Comparison of ENCODE assay signal across 18 cellular contexts in the genomic region with DNA sequence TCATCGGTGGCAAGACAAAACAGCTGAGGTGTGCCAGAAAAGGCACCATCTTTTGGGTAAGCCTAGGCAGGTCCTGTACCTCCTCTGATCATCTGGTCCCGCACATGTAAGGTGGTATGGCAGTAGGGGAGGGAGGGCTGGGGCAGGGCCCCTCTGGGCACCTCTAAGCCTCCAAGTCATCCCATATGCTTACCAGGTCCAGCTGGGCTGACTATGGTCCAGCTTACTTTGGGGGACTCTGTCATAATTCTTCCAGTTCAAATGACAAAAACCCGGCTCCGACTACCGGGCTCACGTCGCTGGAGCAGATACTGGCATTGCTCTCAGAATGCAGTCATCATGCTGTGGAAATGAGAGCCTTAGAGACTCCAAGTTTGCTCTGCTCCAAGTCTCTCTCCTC. TPM values are rescaled to one million over a fixed set of nuclear protein-coding genes. Genes with fewer than 3 reads are reported as not detected.
"Had no signal": no experiment of that assay in that cellular context is flagged by ENCODE, and none has a peak within 500 bp of the region (broad histone marks: within the 10 kb centered on the region; RNA-seq: fewer than 3 reads in every experiment).

No MANE protein-coding gene starts in this region.

- DNase-seq: effector CD8-positive, alpha-beta T cell; heart left ventricle; hippocampal formation; left colon; left ventricle myocardium superior; mucosa of descending colon; naive thymus-derived CD8-positive, alpha-beta T cell; posterior cingulate gyrus; spleen; stimulated activated CD4-positive, alpha-beta T cell treated with anti-CD3 and anti-CD28 coated beads, Interleukin-15, amount 100 ng/mL, for 24 hours; stimulated activated CD4-positive, alpha-beta T cell treated with anti-CD3 and anti-CD28 coated beads, Interleukin-1b, Interleukin-23, amount 100 ng/mL, for 48 hours; stimulated activated CD4-positive, alpha-beta T cell treated with anti-CD3 and anti-CD28 coated beads, Interleukin-4, amount 100 ng/mL, for 24 hours; stimulated activated naive B cell treated with anti-CD40 and anti-IgM and Interleukin-4, amounts not matched to agents 10 μg/mL and 1 μg/mL and 100 μg/mL, for 72 hours; stimulated activated naive CD8-positive, alpha-beta T cell treated with anti-CD3 and anti-CD28 coated beads, Interleukin-15, amount 100 ng/mL, for 72 hours; transverse colon had no signal

- H3K9me3 Mint-ChIP-seq: naive thymus-derived CD8-positive, alpha-beta T cell; stimulated activated naive B cell treated with anti-CD40 and anti-IgM and Interleukin-4, amounts not matched to agents 10 μg/mL and 1 μg/mL and 100 μg/mL, for 72 hours had no signal

- H3K4me3 ChIP-seq: coronary artery, heart left ventricle, mucosa of descending colon, spleen, thoracic aorta, transverse colon had no signal

- H3K27ac Mint-ChIP-seq: naive thymus-derived CD8-positive, alpha-beta T cell; stimulated activated naive B cell treated with anti-CD40 and anti-IgM and Interleukin-4, amounts not matched to agents 10 μg/mL and 1 μg/mL and 100 μg/mL, for 72 hours; stimulated activated naive CD8-positive, alpha-beta T cell treated with anti-CD3 and anti-CD28 coated beads, Interleukin-15, amount 100 ng/mL, for 72 hours had no signal

- H3K36me3 Mint-ChIP-seq: naive thymus-derived CD8-positive, alpha-beta T cell had no signal

- ATAC-seq: heart left ventricle; left colon; left ventricle myocardium superior; mucosa of descending colon; naive thymus-derived CD8-positive, alpha-beta T cell; sciatic nerve; stimulated activated naive B cell treated with anti-CD40 and anti-IgM and Interleukin-4, amounts not matched to agents 10 μg/mL and 1 μg/mL and 100 μg/mL, for 72 hours; stimulated activated naive CD8-positive, alpha-beta T cell treated with anti-CD3 and anti-CD28 coated beads, Interleukin-15, amount 100 ng/mL, for 72 hours had no signal

- H3K36me3 ChIP-seq: heart left ventricle, spleen, thoracic aorta, transverse colon had no signal

- H3K27ac ChIP-seq: coronary artery, heart left ventricle, spleen, thoracic aorta, transverse colon had no signal

- H3K9me3 ChIP-seq: mucosa of descending colon, spleen, thoracic aorta, transverse colon had no signal

- H3K4me3 Mint-ChIP-seq: stimulated activated naive B cell treated with anti-CD40 and anti-IgM and Interleukin-4, amounts not matched to agents 10 μg/mL and 1 μg/mL and 100 μg/mL, for 72 hours; stimulated activated naive CD8-positive, alpha-beta T cell treated with anti-CD3 and anti-CD28 coated beads, Interleukin-15, amount 100 ng/mL, for 72 hours had no signal

RNA-seq across cellular contexts. Expression of gene RAB6B, which starts 1.9 kb away (rescaled TPM):
- total RNA-seq: naive thymus-derived CD8-positive, alpha-beta T cell had no signal
